ENCODE assay signal across 23 cellular contexts in genomic region chr7:10579561-10579960, GRCh38.
DNase-seq lines count a peak whose midpoint lies in the region; ATAC-seq, FAIRE-seq and TF ChIP-seq lines count a peak whose summit lies in the region.
"Had no signal": no experiment of that assay in that cellular context is flagged by ENCODE, and none has a peak within 500 bp of the region (broad histone marks: within the 10 kb centered on the region; RNA-seq: fewer than 3 reads in every experiment).

No MANE protein-coding gene starts in this region.

- TF ChIP-seq EP300 in K562 (IDR thresholded peaks at IDR 0.05; ENCODE audit: low read length) = no peak

- no peak overlapping the region for H4K91ac ChIP-seq in neuronal stem cell (ENCODE audit: low read depth, low read length, poor library complexity)

- no peak overlapping the region for H2BK12ac ChIP-seq in neuronal stem cell (ENCODE audit: low read length)

- H3K4me2 ChIP-seq in K562 (ENCODE audit: insufficient read depth, low read length) (no peak overlapping the region), neuronal stem cell (ENCODE audit: insufficient read depth, low read length, poor library complexity, severe bottlenecking) (no peak overlapping the region)

- H3K9me3 ChIP-seq in cardiac muscle cell (ENCODE audit: low read depth) = no peaks in the 10 kb centered on the region
- no peaks in the 10 kb centered on the region for H3K9me3 ChIP-seq in K562 (replicated peaks; ENCODE audit: control insufficient read depth, insufficient read depth, low read depth, low read length)
- H3K9me3 ChIP-seq in neuronal stem cell (replicated peaks in 1 of 2; ENCODE audit: control insufficient read depth in 2 of 2, insufficient read depth in 1 of 2, low read depth in 1 of 2, low read length in 2 of 2) = no peaks in the 10 kb centered on the region

- H3K36me3 ChIP-seq in cardiac muscle cell (no peaks in the 10 kb centered on the region), K562 (ENCODE audit: control insufficient read depth, insufficient read depth, low read length) (no peaks in the 10 kb centered on the region; the same call in 2 of the 3 replicates), neuronal stem cell (replicated peaks in 1 of 2; ENCODE audit: control insufficient read depth in 2 of 2, insufficient read depth in 2 of 2, low read length in 2 of 2) (no peaks in the 10 kb centered on the region)

- in situ Hi-C loops in K562 (cut with MboI) = no loop called here

- WGBS in K562 (ENCODE audit: insufficient coverage, low coverage, missing lambda C conversion rate) = 63% methylated on average over 3 of the region's 3 CpGs
- WGBS in neuronal stem cell (ENCODE audit: extremely low coverage in 2 of 2, insufficient read length in 2 of 2, insufficient replicate concordance in 1 of 2), 2 donors = no CpG with 5 or more reads among the region's 3 CpGs

- H3K4me3 ChIP-seq in cardiac muscle cell (no peak overlapping the region), K562 (no peak overlapping the region), neuronal stem cell (ENCODE audit: low read length in 2 of 2) (no peak overlapping the region)
- H3K4me3 ChIP-seq: SK-N-MC had no signal

- no peak overlapping the region for H2BK120ac ChIP-seq in neuronal stem cell (ENCODE audit: low read depth, low read length)

- no peak overlapping the region for H3K4me3 Mint-ChIP-seq in activated CD4-positive, alpha-beta memory T cell treated with anti-CD3 and anti-CD28 coated beads, Interleukin-2, amount 10 ng/mL, durations not matched to agents 7 days and 5 days
- H3K4me3 Mint-ChIP-seq in activated CD8-positive, alpha-beta T cell treated with anti-CD3 and anti-CD28 coated beads for 36 hours = no peak overlapping the region

- BruUV-seq in K562 (replicated peaks; lab: Mats Ljungman, UMichigan) = no TSS peak

- DNase-seq in cardiac muscle cell (ENCODE audit: low read depth in 1 of 2, low spot score in 1 of 2) (peak in 1 of 2 donors; percentile 64), Right ventricle myocardium superior (no peak), K562 (ENCODE audit: extremely low read depth in 1 of 4, low spot score in 3 of 4) (peak in 1 of 4 experiments; percentile 25), iPS-NIHi7 (ENCODE audit: extremely low spot score) (peak; percentile 18), neuronal stem cell (ENCODE audit: low spot score) (peak; percentile 1), T1000 (lab: John Stamatoyannopoulos, UW) (no peak)
- no peak for DNase-seq in activated CD4-positive, alpha-beta memory T cell treated with anti-CD3 and anti-CD28 coated beads, Interleukin-2, amount 10 ng/mL, durations not matched to agents 7 days and 5 days
- no peak for DNase-seq in activated CD8-positive, alpha-beta T cell treated with anti-CD3 and anti-CD28 coated beads for 36 hours
- DNase-seq: 8988T, ACHN, Calu3, DMS153, DND-41, H7, NCI-H1105, NCI-H1436 treated with DMSO at 0.1 percent for 48 hours, NCI-H2029 treated with DMSO at 0.1 percent for 48 hours, NCI-H526 treated with DMSO at 0.1 percent for 48 hours, SIG-M5 had no signal

- no peak overlapping the region for H2AK5ac ChIP-seq in neuronal stem cell (ENCODE audit: low read depth, low read length)

- H3K9ac ChIP-seq in K562 (ENCODE audit: insufficient read depth in 1 of 2, low read depth in 2 of 2, low read length in 2 of 2) (no peak overlapping the region), neuronal stem cell (ENCODE audit: low read depth, low read length, poor library complexity) (no peak overlapping the region)

- no peak for TF ChIP-seq CTCF in cardiac muscle cell (IDR thresholded peaks at IDR 0.05; ENCODE audit: low read depth, low read length)
- TF ChIP-seq CTCF in K562 (IDR thresholded peaks at IDR 0.05 in 2 of 3, conservative IDR thresholded peaks at IDR 0.05 in 1 of 3; ENCODE audit: insufficient read depth in 2 of 3, low read depth in 1 of 3, low read length in 3 of 3) = no peak
- TF ChIP-seq CTCF in activated CD8-positive, alpha-beta T cell treated with anti-CD3 and anti-CD28 coated beads for 36 hours (IDR thresholded peaks at IDR 0.05) = no peak

- no peak overlapping the region for H3K27ac Mint-ChIP-seq in activated CD4-positive, alpha-beta memory T cell treated with anti-CD3 and anti-CD28 coated beads, Interleukin-2, amount 10 ng/mL, durations not matched to agents 7 days and 5 days
- H3K27ac Mint-ChIP-seq in activated CD8-positive, alpha-beta T cell treated with anti-CD3 and anti-CD28 coated beads for 36 hours = no peak overlapping the region
- H3K27ac Mint-ChIP-seq: IgD-negative memory B cell had no signal

- H3K27ac ChIP-seq in cardiac muscle cell = peak overlapping the region; percentile 2
- no peak overlapping the region for H3K27ac ChIP-seq in K562 (ENCODE audit: extremely low read depth, low read depth, low read length)
- no peak overlapping the region for H3K27ac ChIP-seq in neuronal stem cell (replicated peaks; ENCODE audit: low read length)
- H3K27ac ChIP-seq: SK-N-MC had no signal

- TF ChIP-seq RAD21 in K562 (CRISPR knock-in tag; conservative IDR thresholded peaks at IDR 0.05 in 1 of 2, IDR thresholded peaks at IDR 0.05 in 1 of 2) = no peak

- intact Hi-C loops in Right ventricle myocardium superior (cut with DNase I) (no loop called here), K562 (cut with micrococcal nuclease) (no loop called here)
- intact Hi-C loops in activated CD8-positive, alpha-beta T cell treated with anti-CD3 and anti-CD28 coated beads for 36 hours (cut with micrococcal nuclease) = no loop called here

- no peaks in the 10 kb centered on the region; the same call in 2 of the 3 replicates for H3K79me2 ChIP-seq in K562 (ENCODE audit: control insufficient read depth, insufficient read depth, low read length)

- no peak overlapping the region for H2BK5ac ChIP-seq in neuronal stem cell (ENCODE audit: low read length)

- no peaks in the 10 kb centered on the region for H3K27me3 ChIP-seq in cardiac muscle cell
- H3K27me3 ChIP-seq in K562 (ENCODE audit: control insufficient read depth in 2 of 2, insufficient read depth in 2 of 2, low read length in 2 of 2) = no peaks in the 10 kb centered on the region
- peaks cover 0 to 2% (median 0%) of the 10 kb centered on the region in 3 experiments for H3K27me3 ChIP-seq in neuronal stem cell (ENCODE audit: control insufficient read depth in 3 of 3, insufficient read depth in 3 of 3, low read depth in 1 of 3, low read length in 3 of 3)

- peak; percentile 69 for FAIRE-seq in K562 (lab: Jason Lieb, UNC)
- FAIRE-seq: GM19239 had no signal

- H3K9me1 ChIP-seq in K562 (ENCODE audit: control insufficient read depth, insufficient read depth, low read length) = no peaks in the 10 kb centered on the region

- H3K4ac ChIP-seq in neuronal stem cell (ENCODE audit: low read length) = no peak overlapping the region

- no peaks in the 10 kb centered on the region for H3K27me3 Mint-ChIP-seq in activated CD4-positive, alpha-beta memory T cell treated with anti-CD3 and anti-CD28 coated beads, Interleukin-2, amount 10 ng/mL, durations not matched to agents 7 days and 5 days
- no peaks in the 10 kb centered on the region for H3K27me3 Mint-ChIP-seq in activated CD8-positive, alpha-beta T cell treated with anti-CD3 and anti-CD28 coated beads for 36 hours
- H3K27me3 Mint-ChIP-seq: IgD-negative memory B cell had no signal

- H3K14ac ChIP-seq in neuronal stem cell (ENCODE audit: low read length) = no peak overlapping the region

- no peak for TF ChIP-seq POLR2A in K562 (conservative IDR thresholded peaks at IDR 0.05)

- ATAC-seq in Right ventricle myocardium superior (ENCODE audit: poor library complexity) (no peak), K562 (peak; percentile 71)
- ATAC-seq in activated CD8-positive, alpha-beta T cell treated with anti-CD3 and anti-CD28 coated beads for 36 hours = no peak
- ATAC-seq: Panc1 had no signal

- no peak overlapping the region for H3K18ac ChIP-seq in neuronal stem cell (ENCODE audit: low read length)

- POLR2A ChIA-PET in K562 (lab: Yijun Ruan, JAX) = no interaction called here
- POLR2A ChIA-PET in activated CD4-positive, alpha-beta memory T cell treated with anti-CD3 and anti-CD28 coated beads, Interleukin-2, amount 10 ng/mL, durations not matched to agents 7 days and 5 days (lab: Charles Lee) = no interaction called here
- POLR2A ChIA-PET in activated CD8-positive, alpha-beta T cell treated with anti-CD3 and anti-CD28 coated beads for 36 hours (lab: Charles Lee) = no interaction called here

- peaks cover 13% of the 10 kb centered on the region for H3K4me1 ChIP-seq in cardiac muscle cell (ENCODE audit: low read depth)
- H3K4me1 ChIP-seq in K562 (replicated peaks in 1 of 2; ENCODE audit: control insufficient read depth in 2 of 2, insufficient read depth in 2 of 2, low read length in 2 of 2) = peaks cover 2 to 7% of the 10 kb centered on the region in 2 experiments; a peak in 3 of 5 replicates
- H3K4me1 ChIP-seq in neuronal stem cell (ENCODE audit: control insufficient read depth in 2 of 2, insufficient read depth in 1 of 2, low read depth in 1 of 2, low read length in 2 of 2) = no peaks in the 10 kb centered on the region

- H4K8ac ChIP-seq in neuronal stem cell (ENCODE audit: low read depth, low read length) = no peak overlapping the region

- no peaks in the 10 kb centered on the region for H3K4me1 Mint-ChIP-seq in activated CD4-positive, alpha-beta memory T cell treated with anti-CD3 and anti-CD28 coated beads, Interleukin-2, amount 10 ng/mL, durations not matched to agents 7 days and 5 days
- H3K4me1 Mint-ChIP-seq in activated CD8-positive, alpha-beta T cell treated with anti-CD3 and anti-CD28 coated beads for 36 hours (ENCODE audit: low read depth) = no peaks in the 10 kb centered on the region

- no peaks in the 10 kb centered on the region for H4K20me1 ChIP-seq in K562 (replicated peaks; ENCODE audit: control insufficient read depth, insufficient read depth, low read length)

- H3K23ac ChIP-seq in neuronal stem cell (ENCODE audit: low read depth, low read length, poor library complexity) = no peak overlapping the region

- no peak overlapping the region for H2AFZ ChIP-seq in K562 (ENCODE audit: low read depth, low read length)
- peak overlapping the region; percentile 28 for H2AFZ ChIP-seq in neuronal stem cell (ENCODE audit: low read length)

- H2BK15ac ChIP-seq in neuronal stem cell (ENCODE audit: low read length) = no peak overlapping the region

- H3K9me3 Mint-ChIP-seq in activated CD4-positive, alpha-beta memory T cell treated with anti-CD3 and anti-CD28 coated beads, Interleukin-2, amount 10 ng/mL, durations not matched to agents 7 days and 5 days = no peaks in the 10 kb centered on the region
- H3K9me3 Mint-ChIP-seq in activated CD8-positive, alpha-beta T cell treated with anti-CD3 and anti-CD28 coated beads for 36 hours = no peaks in the 10 kb centered on the region
- H3K9me3 Mint-ChIP-seq: IgD-negative memory B cell had no signal

- CTCF ChIA-PET in K562 (lab: Yijun Ruan, JAX; ENCODE audit: low intra/inter-chr PET ratio) = no interaction called here
- CTCF ChIA-PET in activated CD4-positive, alpha-beta memory T cell treated with anti-CD3 and anti-CD28 coated beads, Interleukin-2, amount 10 ng/mL, durations not matched to agents 7 days and 5 days (lab: Charles Lee) = no interaction called here
- CTCF ChIA-PET in activated CD8-positive, alpha-beta T cell treated with anti-CD3 and anti-CD28 coated beads for 36 hours (lab: Charles Lee) = no interaction called here

- no peaks in the 10 kb centered on the region for H3K36me3 Mint-ChIP-seq in activated CD4-positive, alpha-beta memory T cell treated with anti-CD3 and anti-CD28 coated beads, Interleukin-2, amount 10 ng/mL, durations not matched to agents 7 days and 5 days (ENCODE audit: low read depth)
- H3K36me3 Mint-ChIP-seq in activated CD8-positive, alpha-beta T cell treated with anti-CD3 and anti-CD28 coated beads for 36 hours (ENCODE audit: low read depth) = no peaks in the 10 kb centered on the region
- H3K36me3 Mint-ChIP-seq: IgD-negative memory B cell had no signal

- no peaks in the 10 kb centered on the region for H3K79me1 ChIP-seq in neuronal stem cell (ENCODE audit: low read depth, low read length)

Comparison
In these comparisons a context has a peak if more than half of its experiments do, and no peak if none do; other contexts are left out.
1. DNase-seq: peak in iPS-NIHi7 (single experiment) and neuronal stem cell (single experiment); none in Right ventricle myocardium superior (single experiment), activated CD4-positive, alpha-beta memory T cell treated with anti-CD3 and anti-CD28 coated beads, Interleukin-2, amount 10 ng/mL, durations not matched to agents 7 days and 5 days (single experiment), activated CD8-positive, alpha-beta T cell treated with anti-CD3 and anti-CD28 coated beads for 36 hours (single experiment) and T1000 (single experiment).